In the genomic region with DNA sequence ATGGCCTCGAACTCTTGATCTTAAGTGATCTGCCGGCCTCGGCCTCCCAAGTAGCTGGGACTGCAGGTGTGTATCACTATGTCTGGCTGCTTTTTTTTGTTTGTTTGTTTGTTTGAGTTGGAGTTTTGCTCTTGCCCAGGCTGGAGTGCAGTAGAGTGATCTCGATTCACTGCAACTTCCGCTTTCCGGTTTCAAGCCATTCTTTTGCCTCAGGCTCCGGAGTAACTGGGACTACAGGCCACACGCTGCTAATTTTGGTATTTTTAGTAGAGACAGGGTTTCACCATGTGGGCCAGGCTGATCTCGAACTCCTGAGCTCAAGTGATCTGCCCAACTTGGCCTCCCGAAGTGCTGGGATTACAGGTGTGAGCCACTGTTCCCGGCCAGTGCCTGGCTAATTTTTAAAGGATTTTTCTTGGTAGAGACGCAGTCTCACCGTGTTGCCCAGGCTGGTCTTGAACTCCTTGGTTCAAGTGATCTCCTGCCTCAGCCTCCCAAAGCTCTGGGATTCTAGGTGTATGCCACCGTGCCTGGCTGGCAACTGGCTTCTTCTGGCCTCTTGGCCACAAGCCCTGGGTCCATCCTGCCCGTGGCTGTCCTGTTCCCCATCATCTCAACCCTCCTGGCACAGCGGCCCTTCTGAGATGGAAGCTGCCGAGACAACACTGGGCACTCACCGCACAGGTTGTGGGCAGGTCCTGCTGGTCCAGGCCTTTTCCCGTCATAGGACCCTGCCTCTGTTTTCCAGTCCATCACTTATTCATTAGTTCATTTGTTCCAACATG, we compare ENCODE assay signal across 26 cellular contexts.
DNase-seq lines count a peak whose midpoint lies in the region; ATAC-seq and TF ChIP-seq lines count a peak whose summit lies in the region.
"Had no signal": no experiment of that assay in that cellular context is flagged by ENCODE, and none has a peak within 500 bp of the region (broad histone marks: within the 10 kb centered on the region; RNA-seq: fewer than 3 reads in every experiment).

No MANE protein-coding gene starts in this region.

- no peaks in the 10 kb centered on the region for H3K27me3 Mint-ChIP-seq in nephron progenitor cell (ENCODE audit: low read depth, poor library complexity)

- H3K27ac ChIP-seq in cingulate gyrus (ENCODE audit: low read depth, low read length), result peak overlapping the region; percentile 25
- H3K27ac ChIP-seq: colonic mucosa, heart right ventricle, PC-9, sigmoid colon, SJCRH30, suprapubic skin, VCaP had no signal

- H3K27ac Mint-ChIP-seq in nephron progenitor cell, result peak overlapping the region; percentile 25

- TF ChIP-seq CTCF in nephron progenitor cell (IDR thresholded peaks at IDR 0.05), result no peak

- peak; percentile 18 for DNase-seq in D341Med (ENCODE audit: low spot score)
- peak; percentile 77 for DNase-seq in NOMO-1 treated with DMSO at 0.1 percent for 48 hours (lab: John Stamatoyannopoulos, UW; ENCODE audit: unreplicated experiment)
- no peak for DNase-seq in nephron progenitor cell
- DNase-seq in NCI-H774 (lab: John Stamatoyannopoulos, UW), result no peak
- DNase-seq in SHP77 (lab: John Stamatoyannopoulos, UW), result no peak
- DNase-seq: ACHN; activated CD8-positive, alpha-beta memory T cell treated with anti-CD3 and anti-CD28 coated beads, Interleukin-2, amount 50 U/mL, for 48 hours; colonic mucosa; EL; H7; heart right ventricle; mesenchymal stem cell; NCI-H1694 treated with DMSO at 0.1 percent for 48 hours; NCI-H526 treated with DMSO at 0.1 percent for 48 hours; posterior cingulate gyrus; sigmoid colon; SJCRH30; stimulated activated CD8-positive, alpha-beta memory T cell treated with anti-CD3 and anti-CD28 coated beads, Interleukin-4, amount 100 ng/mL, for 48 hours; T-helper 2 cell had no signal

- ATAC-seq in GM18873 (IDR thresholded peaks at IDR 0.05; ENCODE audit: low FRiP score, unreplicated experiment) (no peak), HG03139 (IDR thresholded peaks at IDR 0.05; ENCODE audit: unreplicated experiment) (no peak)
- ATAC-seq: heart right ventricle, K562 had no signal

- peaks cover 25% of the 10 kb centered on the region for H3K4me1 Mint-ChIP-seq in nephron progenitor cell

- no peaks in the 10 kb centered on the region for H3K9me3 Mint-ChIP-seq in nephron progenitor cell

- peaks cover 11% of the 10 kb centered on the region for H3K36me3 Mint-ChIP-seq in nephron progenitor cell (ENCODE audit: low read depth)

- H3K4me3 Mint-ChIP-seq in nephron progenitor cell, result no peak overlapping the region

Comparison
In these comparisons a context has a peak if more than half of its experiments do, and no peak if none do; other contexts are left out.
1. DNase-seq: peak in D341Med (single experiment) and NOMO-1 treated with DMSO at 0.1 percent for 48 hours (single experiment); none in nephron progenitor cell (single experiment), NCI-H774 (single experiment) and SHP77 (0 of 2).